Comparison of ENCODE assay signal across 8 cellular contexts in genomic region chr2:121489284-121489683, GRCh38. TPM values are rescaled to one million over a fixed set of nuclear protein-coding genes. Genes with fewer than 3 reads are reported as not detected.
A peak's percentile ranks its signal among the peaks of the same experiment; 100 is the strongest.
DNase-seq lines count a peak whose midpoint lies in the region; ATAC-seq and TF ChIP-seq lines count a peak whose summit lies in the region.

No MANE protein-coding gene starts in this region.

- CTCF ChIA-PET in HEK293T (lab: Yijun Ruan, JAX) = no interaction called here

- peak; percentile 93 for DNase-seq in G401 (ENCODE audit: low spot score)
- peak; percentile 97 for DNase-seq in NCI-H510A treated with DMSO at 0.1 percent for 48 hours (lab: John Stamatoyannopoulos, UW)
- DNase-seq in foreskin keratinocyte = no peak
- DNase-seq in activated naive CD4-positive, alpha-beta T cell treated with anti-CD3 and anti-CD28 coated beads, Interleukin-2, amount 50 U/mL, for 72 hours (ENCODE audit: low spot score in 2 of 2) = no peak
- DNase-seq in HEK293T (ENCODE audit: extremely low spot score) = no peak

- no peak overlapping the region for H3K27ac ChIP-seq in foreskin keratinocyte

- peak; percentile 53 for ATAC-seq in HG03108 (IDR thresholded peaks at IDR 0.05; ENCODE audit: unreplicated experiment)
- ATAC-seq in foreskin keratinocyte = peak; percentile 16
- no peak for ATAC-seq in GM21423 (IDR thresholded peaks at IDR 0.05; ENCODE audit: unreplicated experiment)
- ATAC-seq in activated naive CD4-positive, alpha-beta T cell treated with anti-CD3 and anti-CD28 coated beads, Interleukin-2, amount 50 U/mL, for 72 hours = no peak
- no peak for ATAC-seq in HG02938 (IDR thresholded peaks at IDR 0.05; ENCODE audit: unreplicated experiment)

- TF ChIP-seq CTCF in foreskin keratinocyte (conservative IDR thresholded peaks at IDR 0.05) = no peak

- POLR2A ChIA-PET in HEK293T (lab: Yijun Ruan, JAX) = interaction anchor here (1.3 kb wide), 1 partner anchor 41 kb away, joined by 3 read pairs; the partner anchor contains the start of gene RNU4ATAC

- H3K9me3 Mint-ChIP-seq in activated naive CD4-positive, alpha-beta T cell treated with anti-CD3 and anti-CD28 coated beads, Interleukin-2, amount 50 U/mL, for 72 hours = no peaks in the 10 kb centered on the region

- no peaks in the 10 kb centered on the region for H3K27me3 ChIP-seq in foreskin keratinocyte

- H3K4me1 ChIP-seq in foreskin keratinocyte = peaks cover 39% of the 10 kb centered on the region

- in situ Hi-C loops in G401 (cut with HindIII; ENCODE audit: low sequenced_read_pairs) = no loop called here

- H3K27ac Mint-ChIP-seq in activated naive CD4-positive, alpha-beta T cell treated with anti-CD3 and anti-CD28 coated beads, Interleukin-2, amount 50 U/mL, for 72 hours = no peak overlapping the region

- peaks cover 4 to 5% of the 10 kb centered on the region in 2 donors for H3K36me3 Mint-ChIP-seq in activated naive CD4-positive, alpha-beta T cell treated with anti-CD3 and anti-CD28 coated beads, Interleukin-2, amount 50 U/mL, for 72 hours

TF ChIP-seq in HEK293T, 16 proteins besides CTCF, POLR2A, EP300 and RAD21:
- TF ChIP-seq, protein P1, sequence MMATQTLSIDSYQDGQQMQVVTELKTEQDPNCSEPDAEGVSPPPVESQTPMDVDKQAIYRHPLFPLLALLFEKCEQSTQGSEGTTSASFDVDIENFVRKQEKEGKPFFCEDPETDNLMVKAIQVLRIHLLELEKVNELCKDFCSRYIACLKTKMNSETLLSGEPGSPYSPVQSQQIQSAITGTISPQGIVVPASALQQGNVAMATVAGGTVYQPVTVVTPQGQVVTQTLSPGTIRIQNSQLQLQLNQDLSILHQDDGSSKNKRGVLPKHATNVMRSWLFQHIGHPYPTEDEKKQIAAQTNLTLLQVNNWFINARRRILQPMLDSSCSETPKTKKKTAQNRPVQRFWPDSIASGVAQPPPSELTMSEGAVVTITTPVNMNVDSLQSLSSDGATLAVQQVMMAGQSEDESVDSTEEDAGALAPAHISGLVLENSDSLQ (IDR thresholded peaks at IDR 0.05) = no peak
- TF ChIP-seq FOXM1 (IDR thresholded peaks at IDR 0.05; ENCODE audit: borderline replicate concordance) (no peak), NFRKB (IDR thresholded peaks at IDR 0.05) (no peak), FOXK2 (IDR thresholded peaks at IDR 0.05) (no peak), CTBP1 (IDR thresholded peaks at IDR 0.05; ENCODE audit: borderline replicate concordance) (no peak), HDGF (IDR thresholded peaks at IDR 0.05; ENCODE audit: borderline replicate concordance) (no peak), SUZ12 (IDR thresholded peaks at IDR 0.05) (no peak), LEF1 (IDR thresholded peaks at IDR 0.05; ENCODE audit: borderline replicate concordance) (no peak), ELF4 (IDR thresholded peaks at IDR 0.05) (no peak), FOXA1 (IDR thresholded peaks at IDR 0.05) (no peak), TARDBP (IDR thresholded peaks at IDR 0.05) (no peak), ZNF384 (IDR thresholded peaks at IDR 0.05) (no peak), SP1 (IDR thresholded peaks at IDR 0.05) (no peak), L3MBTL2 (conservative IDR thresholded peaks at IDR 0.05) (no peak), ARNT (IDR thresholded peaks at IDR 0.05) (no peak), BHLHE40 (IDR thresholded peaks at IDR 0.05; ENCODE audit: borderline replicate concordance) (no peak)

RNA-seq across cellular contexts. Expression of gene RNU4ATAC, which starts 41.4 kb away (rescaled TPM):
- total RNA-seq in G401 (2014; rRNA removed; shearing (Covaris generic)) = not detected in 2 replicates
- not detected in 2 replicates for total RNA-seq in foreskin keratinocyte
- polyA plus RNA-seq in foreskin keratinocyte = not detected in 2 replicates
- not detected for total RNA-seq in activated naive CD4-positive, alpha-beta T cell treated with anti-CD3 and anti-CD28 coated beads, Interleukin-2, amount 50 U/mL, for 72 hours

Comparison
In these comparisons a context has a peak if more than half of its experiments do, and no peak if none do; other contexts are left out.
1. DNase-seq: peak in G401 (single experiment) and NCI-H510A treated with DMSO at 0.1 percent for 48 hours (single experiment); none in foreskin keratinocyte (0 of 2), activated naive CD4-positive, alpha-beta T cell treated with anti-CD3 and anti-CD28 coated beads, Interleukin-2, amount 50 U/mL, for 72 hours (0 of 2) and HEK293T (single experiment).
2. ATAC-seq: peak in HG03108 (single experiment) and foreskin keratinocyte (single experiment); none in GM21423 (single experiment), activated naive CD4-positive, alpha-beta T cell treated with anti-CD3 and anti-CD28 coated beads, Interleukin-2, amount 50 U/mL, for 72 hours (0 of 2) and HG02938 (single experiment).